In genomic region chr1:226158983-226159382, GRCh38 we compare ENCODE assay signal across 23 cellular contexts. TPM values are rescaled to one million over a fixed set of nuclear protein-coding genes. Genes with fewer than 3 reads are reported as not detected.
DNase-seq lines count a peak whose midpoint lies in the region; ATAC-seq and TF ChIP-seq lines count a peak whose summit lies in the region.
"Had no signal": no experiment of that assay in that cellular context is flagged by ENCODE, and none has a peak within 500 bp of the region (broad histone marks: within the 10 kb centered on the region; RNA-seq: fewer than 3 reads in every experiment).

No MANE protein-coding gene starts in this region.

- H3K79me2 ChIP-seq in KMS-11 (ENCODE audit: insufficient read depth, low read depth) = peaks cover 63% of the 10 kb centered on the region

- H2AFZ ChIP-seq in KMS-11 (ENCODE audit: low read depth) = no peak overlapping the region
- H2AFZ ChIP-seq: GM23248 had no signal

- no peaks in the 10 kb centered on the region for H3K27me3 Mint-ChIP-seq in activated B cell treated with CpG ODN at 0.5 μM for 24 hours
- H3K27me3 Mint-ChIP-seq in stimulated activated memory B cell treated with anti-CD40 and anti-IgM and Interleukin-4, amounts not matched to agents 10 μg/mL and 1 μg/mL and 100 μg/mL, for 72 hours = no peaks in the 10 kb centered on the region
- H3K27me3 Mint-ChIP-seq in activated CD8-positive, alpha-beta memory T cell treated with anti-CD3 and anti-CD28 coated beads, Interleukin-2, amount 10 ng/mL, durations not matched to agents 7 days and 5 days = no peaks in the 10 kb centered on the region
- H3K27me3 Mint-ChIP-seq: CD4-positive, alpha-beta memory T cell had no signal

- peaks cover 36 to 57% (median 45%) of the 10 kb centered on the region in 10 experiments for H3K4me1 ChIP-seq in BLaER1 treated with 17β-estradiol and CSF1 and Interleukin-3, amounts not matched to agents 10 nM and 100 nM
- H3K4me1 ChIP-seq in KMS-11 (ENCODE audit: low read depth, poor library complexity, severe bottlenecking) = peaks cover 99% of the 10 kb centered on the region
- H3K4me1 ChIP-seq: A549, BE2C, Caco-2 had no signal

- H3K4me3 Mint-ChIP-seq in activated B cell treated with CpG ODN at 0.5 μM for 24 hours = no peak overlapping the region
- no peak overlapping the region for H3K4me3 Mint-ChIP-seq in stimulated activated memory B cell treated with anti-CD40 and anti-IgM and Interleukin-4, amounts not matched to agents 10 μg/mL and 1 μg/mL and 100 μg/mL, for 72 hours
- H3K4me3 Mint-ChIP-seq in activated CD8-positive, alpha-beta memory T cell treated with anti-CD3 and anti-CD28 coated beads, Interleukin-2, amount 10 ng/mL, durations not matched to agents 7 days and 5 days = no peak overlapping the region
- H3K4me3 Mint-ChIP-seq: CD4-positive, alpha-beta memory T cell; H9 had no signal

- no peak overlapping the region for H3K9ac ChIP-seq in BLaER1 treated with 17β-estradiol and CSF1 and Interleukin-3, amounts not matched to agents 10 nM and 100 nM
- peak overlapping the region; percentile 36; the same call in 1 of the 2 replicates for H3K9ac ChIP-seq in KMS-11
- H3K9ac ChIP-seq: GM23248, SK-N-SH had no signal

- H3K27me3 ChIP-seq in BLaER1 treated with 17β-estradiol and CSF1 and Interleukin-3, amounts not matched to agents 10 nM and 100 nM = no peaks in the 10 kb centered on the region
- no peaks in the 10 kb centered on the region for H3K27me3 ChIP-seq in KMS-11 (ENCODE audit: insufficient read depth, low read depth)
- H3K27me3 ChIP-seq: BE2C had no signal

- peak overlapping the region in 9 of 11 experiments; percentile 4 to 54 (median 33); a peak in 11 of 22 replicates for H3K4me2 ChIP-seq in BLaER1 treated with 17β-estradiol and CSF1 and Interleukin-3, amounts not matched to agents 10 nM and 100 nM
- peak overlapping the region; percentile 70 for H3K4me2 ChIP-seq in KMS-11
- H3K4me2 ChIP-seq: A549, SK-N-SH had no signal

- no peak overlapping the region for H3K4me3 ChIP-seq in BLaER1 treated with 17β-estradiol and CSF1 and Interleukin-3, amounts not matched to agents 10 nM and 100 nM
- no peak overlapping the region for H3K4me3 ChIP-seq in KMS-11 (IDR thresholded peaks at IDR 0.05; ENCODE audit: insufficient read depth, low read depth, low read length)
- H3K4me3 ChIP-seq: A549, GM12878, GM23248 had no signal

- H4K20me1 ChIP-seq in BLaER1 treated with 17β-estradiol and CSF1 and Interleukin-3, amounts not matched to agents 10 nM and 100 nM = peaks cover 0 to 78% (median 26%) of the 10 kb centered on the region in 11 experiments; a peak in 14 of 22 replicates
- H4K20me1 ChIP-seq in KMS-11 (ENCODE audit: insufficient read depth) = no peaks in the 10 kb centered on the region

- no peak for ATAC-seq in activated B cell treated with CpG ODN at 0.5 μM for 24 hours (ENCODE audit: low read depth)
- ATAC-seq in stimulated activated memory B cell treated with anti-CD40 and anti-IgM and Interleukin-4, amounts not matched to agents 10 μg/mL and 1 μg/mL and 100 μg/mL, for 72 hours = no peak
- no peak for ATAC-seq in activated CD8-positive, alpha-beta memory T cell treated with anti-CD3 and anti-CD28 coated beads, Interleukin-2, amount 10 ng/mL, durations not matched to agents 7 days and 5 days
- ATAC-seq: A549 had no signal

- H3K36me3 ChIP-seq in BLaER1 treated with 17β-estradiol and CSF1 and Interleukin-3, amounts not matched to agents 10 nM and 100 nM = peaks cover 81 to 99% (median 95%) of the 10 kb centered on the region in 11 experiments
- peaks cover 14% of the 10 kb centered on the region; the same call in 1 of the 2 replicates for H3K36me3 ChIP-seq in KMS-11 (ENCODE audit: insufficient read depth)

- H3K9me3 ChIP-seq in BLaER1 treated with 17β-estradiol and CSF1 and Interleukin-3, amounts not matched to agents 10 nM and 100 nM (replicated peaks in 1 of 11) = no peaks in the 10 kb centered on the region
- H3K9me3 ChIP-seq: A549, BE2C, Caco-2, SK-N-SH had no signal

- peaks cover 69% of the 10 kb centered on the region for H3K4me1 Mint-ChIP-seq in activated B cell treated with CpG ODN at 0.5 μM for 24 hours
- peaks cover 42% of the 10 kb centered on the region for H3K4me1 Mint-ChIP-seq in stimulated activated memory B cell treated with anti-CD40 and anti-IgM and Interleukin-4, amounts not matched to agents 10 μg/mL and 1 μg/mL and 100 μg/mL, for 72 hours
- peaks cover 22% of the 10 kb centered on the region for H3K4me1 Mint-ChIP-seq in activated CD8-positive, alpha-beta memory T cell treated with anti-CD3 and anti-CD28 coated beads, Interleukin-2, amount 10 ng/mL, durations not matched to agents 7 days and 5 days
- H3K4me1 Mint-ChIP-seq: H9 had no signal

- CTCF ChIA-PET in activated B cell treated with CpG ODN at 0.5 μM for 24 hours (lab: Charles Lee) = interaction anchor here (1.5 to 4.2 kb wide), 2 partner anchors 9 to 33 kb away, joined by 3 to 26 read pairs; no protein-coding TSS in a partner anchor
- CTCF ChIA-PET in activated CD8-positive, alpha-beta memory T cell treated with anti-CD3 and anti-CD28 coated beads, Interleukin-2, amount 10 ng/mL, durations not matched to agents 7 days and 5 days (lab: Charles Lee) = interaction anchor here (2.4 kb wide), 1 partner anchor 34 kb away, joined by 14 read pairs; no protein-coding TSS in a partner anchor

- TF ChIP-seq CTCF in KMS-11 (conservative IDR thresholded peaks at IDR 0.05; ENCODE audit: low read depth, low read length) (no peak), activated B cell treated with CpG ODN at 0.5 μM for 24 hours (IDR thresholded peaks at IDR 0.05) (no peak)

- intact Hi-C loops in activated B cell treated with CpG ODN at 0.5 μM for 24 hours (cut with micrococcal nuclease) = loop anchor here (1.0 to 2.0 kb wide), 3 partner anchors 9 to 32 kb away; no protein-coding TSS in a partner anchor

- DNase-seq in activated B cell treated with CpG ODN at 0.5 μM for 24 hours = no peak
- DNase-seq in kidney tubule cell (ENCODE audit: low spot score) = no peak
- no peak for DNase-seq in activated CD8-positive, alpha-beta memory T cell treated with anti-CD3 and anti-CD28 coated beads, Interleukin-2, amount 10 ng/mL, durations not matched to agents 7 days and 5 days
- DNase-seq in NCI-H446 treated with DMSO at 0.1 percent for 48 hours (lab: John Stamatoyannopoulos, UW) = no peak
- DNase-seq: BE2C; Caco-2; CD4-positive, alpha-beta memory T cell; DMS 273 treated with DMSO at 0.1 percent for 48 hours; DMS79 treated with DMSO at 0.1 percent for 48 hours; GM23248; H9; NCI-H1694; NCI-H2081; NCI-H446; SHP77 treated with DMSO at 0.1 percent for 48 hours; SK-N-SH had no signal

- H3K27ac ChIP-seq in BLaER1 treated with 17β-estradiol and CSF1 and Interleukin-3, amounts not matched to agents 10 nM and 100 nM = no peak overlapping the region
- H3K27ac ChIP-seq in KMS-11 = peak overlapping the region; percentile 85
- H3K27ac ChIP-seq: A549, GM23248, HL-60, RWPE1 had no signal

- H3K9me3 Mint-ChIP-seq in activated B cell treated with CpG ODN at 0.5 μM for 24 hours = no peaks in the 10 kb centered on the region
- H3K9me3 Mint-ChIP-seq in stimulated activated memory B cell treated with anti-CD40 and anti-IgM and Interleukin-4, amounts not matched to agents 10 μg/mL and 1 μg/mL and 100 μg/mL, for 72 hours = no peaks in the 10 kb centered on the region
- no peaks in the 10 kb centered on the region for H3K9me3 Mint-ChIP-seq in activated CD8-positive, alpha-beta memory T cell treated with anti-CD3 and anti-CD28 coated beads, Interleukin-2, amount 10 ng/mL, durations not matched to agents 7 days and 5 days (ENCODE audit: low read depth)
- H3K9me3 Mint-ChIP-seq: CD4-positive, alpha-beta memory T cell; H9 had no signal

- POLR2A ChIA-PET in activated B cell treated with CpG ODN at 0.5 μM for 24 hours (lab: Charles Lee) = interaction anchor here (1.9 to 2.6 kb wide), 2 partner anchors 10 to 26 kb away, joined by 4 to 9 read pairs; no protein-coding TSS in a partner anchor

- peaks cover 81% of the 10 kb centered on the region for H3K36me3 Mint-ChIP-seq in activated B cell treated with CpG ODN at 0.5 μM for 24 hours (ENCODE audit: low read depth)
- H3K36me3 Mint-ChIP-seq in stimulated activated memory B cell treated with anti-CD40 and anti-IgM and Interleukin-4, amounts not matched to agents 10 μg/mL and 1 μg/mL and 100 μg/mL, for 72 hours = peaks cover 54% of the 10 kb centered on the region
- peaks cover 51% of the 10 kb centered on the region for H3K36me3 Mint-ChIP-seq in activated CD8-positive, alpha-beta memory T cell treated with anti-CD3 and anti-CD28 coated beads, Interleukin-2, amount 10 ng/mL, durations not matched to agents 7 days and 5 days

- H3K27ac Mint-ChIP-seq in activated B cell treated with CpG ODN at 0.5 μM for 24 hours = peak overlapping the region; percentile 89
- H3K27ac Mint-ChIP-seq in stimulated activated memory B cell treated with anti-CD40 and anti-IgM and Interleukin-4, amounts not matched to agents 10 μg/mL and 1 μg/mL and 100 μg/mL, for 72 hours = peak overlapping the region; percentile 75
- no peak overlapping the region for H3K27ac Mint-ChIP-seq in activated CD8-positive, alpha-beta memory T cell treated with anti-CD3 and anti-CD28 coated beads, Interleukin-2, amount 10 ng/mL, durations not matched to agents 7 days and 5 days
- H3K27ac Mint-ChIP-seq: H9 had no signal

RNA-seq across cellular contexts. Expression of gene ACBD3, which starts 27.6 kb away (rescaled TPM):
- 38.6 and 41.4 TPM in 2 replicates for total RNA-seq in activated B cell treated with CpG ODN at 0.5 μM for 24 hours
- total RNA-seq in activated CD8-positive, alpha-beta memory T cell treated with anti-CD3 and anti-CD28 coated beads, Interleukin-2, amount 10 ng/mL, durations not matched to agents 7 days and 5 days = 10 to 100 TPM; 19.4 to 20.0 TPM
